Comparison of ENCODE assay signal across 8 cellular contexts in genomic region chr16:67170948-67171649, GRCh38. TPM values are rescaled to one million over a fixed set of nuclear protein-coding genes. Genes with fewer than 3 reads are reported as not detected.
DNase-seq lines count a peak whose midpoint lies in the region; ATAC-seq and TF ChIP-seq lines count a peak whose summit lies in the region.

No MANE protein-coding gene starts in this region.

- 48% methylated on average over 14 of the region's 14 CpGs for WGBS in hepatocyte (ENCODE audit: low lambda C conversion rate, missing lambda C conversion rate)

- peak overlapping the region; percentile 73 for H3K4me3 Mint-ChIP-seq in activated CD8-positive, alpha-beta T cell treated with anti-CD3 and anti-CD28 coated beads for 36 hours
- H3K4me3 Mint-ChIP-seq in stimulated activated naive CD8-positive, alpha-beta T cell treated with anti-CD3 and anti-CD28 coated beads, Interleukin-15, amount 100 ng/mL, for 72 hours: peak overlapping the region; percentile 21 to 68

- peaks cover 12% of the 10 kb centered on the region for H3K36me3 Mint-ChIP-seq in activated CD8-positive, alpha-beta T cell treated with anti-CD3 and anti-CD28 coated beads for 36 hours (ENCODE audit: low read depth)

- peak; percentile 20 for ATAC-seq in activated CD8-positive, alpha-beta T cell treated with anti-CD3 and anti-CD28 coated beads for 36 hours
- ATAC-seq in stimulated activated naive CD8-positive, alpha-beta T cell treated with anti-CD3 and anti-CD28 coated beads, Interleukin-15, amount 100 ng/mL, for 72 hours: no peak

- peak overlapping the region; percentile 69 for H3K4me3 ChIP-seq in hepatocyte

- no peaks in the 10 kb centered on the region for H3K79me2 ChIP-seq in hepatocyte

- H3K4me1 ChIP-seq in hepatocyte (ENCODE audit: insufficient read depth): peaks cover 24% of the 10 kb centered on the region

- no peaks in the 10 kb centered on the region for H3K36me3 ChIP-seq in hepatocyte (replicated peaks; ENCODE audit: insufficient read depth, low read depth)

- intact Hi-C loops in activated CD8-positive, alpha-beta T cell treated with anti-CD3 and anti-CD28 coated beads for 36 hours (cut with micrococcal nuclease): no loop called here

- peak overlapping the region; percentile 21 for H3K27ac Mint-ChIP-seq in activated CD8-positive, alpha-beta T cell treated with anti-CD3 and anti-CD28 coated beads for 36 hours
- no peak overlapping the region for H3K27ac Mint-ChIP-seq in stimulated activated naive CD8-positive, alpha-beta T cell treated with anti-CD3 and anti-CD28 coated beads, Interleukin-15, amount 100 ng/mL, for 72 hours

- H3K9me3 Mint-ChIP-seq in activated CD8-positive, alpha-beta T cell treated with anti-CD3 and anti-CD28 coated beads for 36 hours: no peaks in the 10 kb centered on the region
- no peaks in the 10 kb centered on the region for H3K9me3 Mint-ChIP-seq in stimulated activated naive CD8-positive, alpha-beta T cell treated with anti-CD3 and anti-CD28 coated beads, Interleukin-15, amount 100 ng/mL, for 72 hours

- H3K4me1 Mint-ChIP-seq in activated CD8-positive, alpha-beta T cell treated with anti-CD3 and anti-CD28 coated beads for 36 hours (ENCODE audit: low read depth): peaks cover 53% of the 10 kb centered on the region
- H3K4me1 Mint-ChIP-seq in stimulated activated naive CD8-positive, alpha-beta T cell treated with anti-CD3 and anti-CD28 coated beads, Interleukin-15, amount 100 ng/mL, for 72 hours: peaks cover 86% of the 10 kb centered on the region

- peak overlapping the region; percentile 91 for H2AFZ ChIP-seq in hepatocyte

- H3K4me2 ChIP-seq in hepatocyte: peak overlapping the region; percentile 97

- H4K20me1 ChIP-seq in hepatocyte (ENCODE audit: insufficient read depth, poor library complexity, severe bottlenecking): no peaks in the 10 kb centered on the region

- CTCF ChIA-PET in activated CD8-positive, alpha-beta T cell treated with anti-CD3 and anti-CD28 coated beads for 36 hours (lab: Charles Lee): interaction anchor here (0.7 to 16.0 kb wide), 8 partner anchors 8 to 195 kb away, joined by 3 to 209 read pairs (median 4); partner anchors contain the start of genes B3GNT9, FBXL8, HSF4 and MATCAP1

- POLR2A ChIA-PET in activated CD8-positive, alpha-beta T cell treated with anti-CD3 and anti-CD28 coated beads for 36 hours (lab: Charles Lee): interaction anchor here (0.9 to 9.2 kb wide), 2 partner anchors 10 to 153 kb away, joined by 3 to 67 read pairs; partner anchors contain the start of genes FBXL8 and TRADD

- DNase-seq in DMS 273 (lab: John Stamatoyannopoulos, UW; ENCODE audit: unreplicated experiment) (peak; percentile 68), DMS 273 treated with DMSO at 0.1 percent for 48 hours (lab: John Stamatoyannopoulos, UW) (no peak), hepatocyte (ENCODE audit: low spot score) (no peak), SKM-1 treated with dmso at 0.1 percent for 144 hours (lab: John Stamatoyannopoulos, UW; ENCODE audit: unreplicated experiment) (no peak), HuH-7 (ENCODE audit: low spot score) (no peak)
- DNase-seq in activated CD8-positive, alpha-beta T cell treated with anti-CD3 and anti-CD28 coated beads for 36 hours: no peak
- DNase-seq in stimulated activated naive CD8-positive, alpha-beta T cell treated with anti-CD3 and anti-CD28 coated beads, Interleukin-15, amount 100 ng/mL, for 72 hours: no peak
- no peak for DNase-seq in NK-92 treated with Interleukin-12 subunit alpha and Interleukin-12 subunit beta, amount 100 ng/mL, for 24 hours (lab: John Stamatoyannopoulos, UW)

- H3K27me3 Mint-ChIP-seq in activated CD8-positive, alpha-beta T cell treated with anti-CD3 and anti-CD28 coated beads for 36 hours: peaks cover 73% of the 10 kb centered on the region
- H3K27me3 Mint-ChIP-seq in stimulated activated naive CD8-positive, alpha-beta T cell treated with anti-CD3 and anti-CD28 coated beads, Interleukin-15, amount 100 ng/mL, for 72 hours: peaks cover 97% of the 10 kb centered on the region

- H3K27me3 ChIP-seq in hepatocyte: peaks cover 27% of the 10 kb centered on the region

- H3K9me2 ChIP-seq in hepatocyte (replicated peaks; ENCODE audit: insufficient read depth): no peaks in the 10 kb centered on the region

- no peak for TF ChIP-seq CTCF in activated CD8-positive, alpha-beta T cell treated with anti-CD3 and anti-CD28 coated beads for 36 hours (IDR thresholded peaks at IDR 0.05)
- no peak for TF ChIP-seq CTCF in hepatocyte (IDR thresholded peaks at IDR 0.05; ENCODE audit: poor library complexity)

- no peaks in the 10 kb centered on the region for H3K9me3 ChIP-seq in hepatocyte (ENCODE audit: low read depth)

- peak overlapping the region; percentile 82 for H3K27ac ChIP-seq in hepatocyte

RNA-seq across cellular contexts. Expression of gene NOL3, which starts 0.8 kb away (rescaled TPM):
- 10 to 100 TPM; 24.5 to 25.3 TPM for total RNA-seq in activated CD8-positive, alpha-beta T cell treated with anti-CD3 and anti-CD28 coated beads for 36 hours
- total RNA-seq in hepatocyte: 8.1 and 9.3 TPM in 2 replicates
- polyA plus RNA-seq in hepatocyte: 10.9 and 11.0 TPM in 2 replicates

RNA-seq across cellular contexts. Expression of gene HSF4, which starts 6.6 kb away (rescaled TPM):
- 10 to 100 TPM; 56.0 to 73.3 TPM for total RNA-seq in activated CD8-positive, alpha-beta T cell treated with anti-CD3 and anti-CD28 coated beads for 36 hours
- total RNA-seq in hepatocyte: 3.2 and 5.5 TPM in 2 replicates
- 8.5 and 15.7 TPM in 2 replicates for polyA plus RNA-seq in hepatocyte

RNA-seq across cellular contexts. Expression of gene FBXL8, which starts 11.3 kb away (rescaled TPM):
- total RNA-seq in activated CD8-positive, alpha-beta T cell treated with anti-CD3 and anti-CD28 coated beads for 36 hours: 10 to 100 TPM; 27.1 to 28.6 TPM
- 10.7 and 11.1 TPM in 2 replicates for total RNA-seq in hepatocyte
- 15.9 and 19.8 TPM in 2 replicates for polyA plus RNA-seq in hepatocyte

RNA-seq across cellular contexts. Expression of gene TRADD, which starts 11.4 kb away (rescaled TPM):
- 10 to 100 TPM; 28.4 to 31.2 TPM for total RNA-seq in activated CD8-positive, alpha-beta T cell treated with anti-CD3 and anti-CD28 coated beads for 36 hours
- total RNA-seq in hepatocyte: 18.5 and 21.9 TPM in 2 replicates
- 31.4 and 32.4 TPM in 2 replicates for polyA plus RNA-seq in hepatocyte

RNA-seq across cellular contexts. Expression of gene MATCAP1, which starts 12.7 kb away (rescaled TPM):
- total RNA-seq in activated CD8-positive, alpha-beta T cell treated with anti-CD3 and anti-CD28 coated beads for 36 hours: 10 to 100 TPM; 49.5 to 49.9 TPM
- 22.3 and 24.8 TPM in 2 replicates for total RNA-seq in hepatocyte
- polyA plus RNA-seq in hepatocyte: 25.4 and 38.5 TPM in 2 replicates
